Comparison of ENCODE assay signal across 12 cellular contexts in genomic region chr3:47443611-47443995, GRCh38. TPM values are rescaled to one million over a fixed set of nuclear protein-coding genes. Genes with fewer than 3 reads are reported as not detected.
DNase-seq lines count a peak whose midpoint lies in the region; ATAC-seq and TF ChIP-seq lines count a peak whose summit lies in the region.
"Had no signal": no experiment of that assay in that cellular context is flagged by ENCODE, and none has a peak within 500 bp of the region (broad histone marks: within the 10 kb centered on the region; RNA-seq: fewer than 3 reads in every experiment).

No MANE protein-coding gene starts in this region.

- 53 to 71% (median 63%) methylated on average over 5 of the region's 5 CpGs for WGBS in heart left ventricle, 4 donors
- 33% methylated on average over 5 of the region's 5 CpGs for WGBS in prostate gland

- ATAC-seq in heart left ventricle = peak; percentile 9 to 41 (median 14)
- no peak for ATAC-seq in HG02870 (IDR thresholded peaks at IDR 0.05; ENCODE audit: unreplicated experiment)

- POLR2A ChIA-PET in CD4-positive, alpha-beta memory T cell (lab: Charles Lee; ENCODE audit: partially characterized antibody) = no interaction called here

- TF ChIP-seq CTCF in WERI-Rb-1 (IDR thresholded peaks at IDR 0.05; ENCODE audit: low read depth, low read length) (no peak), heart left ventricle (IDR thresholded peaks at IDR 0.05) (no peak), prostate gland (IDR thresholded peaks at IDR 0.05) (no peak)

- CTCF ChIA-PET in CD4-positive, alpha-beta memory T cell (lab: Charles Lee; ENCODE audit: partially characterized antibody) = no interaction called here

- no peak overlapping the region for H3K4me3 Mint-ChIP-seq in CD4-positive, alpha-beta memory T cell

- peaks cover 24 to 34% of the 10 kb centered on the region in 2 donors for H3K36me3 Mint-ChIP-seq in CD4-positive, alpha-beta memory T cell

- H3K27me3 ChIP-seq in CD4-positive, alpha-beta memory T cell (ENCODE audit: insufficient read depth, low read length) = no peaks in the 10 kb centered on the region
- H3K27me3 ChIP-seq in WERI-Rb-1 (ENCODE audit: insufficient read depth, low read depth, severe bottlenecking) (no peaks in the 10 kb centered on the region), heart left ventricle (no peaks in the 10 kb centered on the region), prostate gland (replicated peaks; ENCODE audit: insufficient read depth) (no peaks in the 10 kb centered on the region)
- H3K27me3 ChIP-seq: SJSA1 had no signal

- no peaks in the 10 kb centered on the region for H3K27me3 Mint-ChIP-seq in CD4-positive, alpha-beta memory T cell

- H3K4me1 Mint-ChIP-seq in CD4-positive, alpha-beta memory T cell = peaks cover 10 to 13% (median 12%) of the 10 kb centered on the region in 4 donors

- no peak for TF ChIP-seq POLR2A in heart left ventricle (IDR thresholded peaks at IDR 0.05)
- TF ChIP-seq POLR2A in prostate gland (IDR thresholded peaks at IDR 0.05) = no peak

- no peaks in the 10 kb centered on the region for H3K4me1 ChIP-seq in CD4-positive, alpha-beta memory T cell (ENCODE audit: insufficient read depth, low read length)
- H3K4me1 ChIP-seq in heart left ventricle (peaks cover 0 to 25% (median 12%) of the 10 kb centered on the region in 12 donors), prostate gland (replicated peaks) (peaks cover 9% of the 10 kb centered on the region)
- H3K4me1 ChIP-seq: SJSA1 had no signal

- no peak overlapping the region for H3K4me3 ChIP-seq in CD4-positive, alpha-beta memory T cell (ENCODE audit: low read length in 2 of 2)
- H3K4me3 ChIP-seq in WERI-Rb-1 (ENCODE audit: low read depth, low read length) (no peak overlapping the region), heart left ventricle (no peak overlapping the region), prostate gland (no peak overlapping the region)
- H3K4me3 ChIP-seq: SJSA1 had no signal

- no peak for DNase-seq in CD4-positive, alpha-beta memory T cell
- DNase-seq in WERI-Rb-1 = peak; percentile 45
- DNase-seq in heart left ventricle = no peak
- DNase-seq in prostate gland (ENCODE audit: low spot score) = peak; percentile 37
- DNase-seq in posterior vena cava (ENCODE audit: low spot score) = no peak
- DNase-seq in activated CD4-positive, alpha-beta T cell treated with anti-CD3 and anti-CD28 coated beads, Interleukin-2, amount 50 U/mL, for 48 hours = no peak
- DNase-seq in foreskin melanocyte = no peak
- DNase-seq: activated effector memory CD4-positive, alpha-beta T cell treated with anti-CD3 and anti-CD28 coated beads, Interleukin-2, amount 50 U/mL, for 16 hours; DMS79 had no signal

- intact Hi-C loops in CD4-positive, alpha-beta memory T cell (cut with micrococcal nuclease) = no loop called here
- intact Hi-C loops in heart left ventricle (cut with DNase I) (no loop called here), prostate gland (cut with DNase I) (no loop called here), posterior vena cava (cut with DNase I) (no loop called here)

- peak overlapping the region in 5 of 7 donors; percentile 5 to 79 (median 53) for H3K27ac Mint-ChIP-seq in CD4-positive, alpha-beta memory T cell

- H3K36me3 ChIP-seq in CD4-positive, alpha-beta memory T cell (ENCODE audit: insufficient read depth, low read length) = peaks cover 25% of the 10 kb centered on the region
- peaks cover 29% of the 10 kb centered on the region for H3K36me3 ChIP-seq in WERI-Rb-1
- peaks cover 0 to 41% (median 29%) of the 10 kb centered on the region in 9 donors for H3K36me3 ChIP-seq in heart left ventricle
- H3K36me3 ChIP-seq in prostate gland = no peaks in the 10 kb centered on the region
- H3K36me3 ChIP-seq: SJSA1 had no signal

- H3K27ac ChIP-seq in CD4-positive, alpha-beta memory T cell (ENCODE audit: low read depth, low read length) = no peak overlapping the region
- H3K27ac ChIP-seq in WERI-Rb-1 (no peak overlapping the region), heart left ventricle (peak overlapping the region; percentile 40 to 85 (median 80)), prostate gland (peak overlapping the region; percentile 64 to 83)
- H3K27ac ChIP-seq: KMS-11, SJSA1 had no signal

- no peaks in the 10 kb centered on the region for H3K9me3 ChIP-seq in CD4-positive, alpha-beta memory T cell (ENCODE audit: control insufficient read depth in 1 of 2, low read length in 2 of 2)
- H3K9me3 ChIP-seq in WERI-Rb-1 (ENCODE audit: severe bottlenecking) = no peaks in the 10 kb centered on the region
- H3K9me3 ChIP-seq in heart left ventricle = peaks cover 0 to 8% (median 0%) of the 10 kb centered on the region in 12 donors
- no peaks in the 10 kb centered on the region for H3K9me3 ChIP-seq in prostate gland
- H3K9me3 ChIP-seq: SJSA1 had no signal

- H3K9me3 Mint-ChIP-seq in CD4-positive, alpha-beta memory T cell = no peaks in the 10 kb centered on the region

RNA-seq across cellular contexts. Expression of gene SCAP, which starts 32.1 kb away (rescaled TPM):
- 10 to 100 TPM; 85.7 to 88.1 TPM for total RNA-seq in CD4-positive, alpha-beta memory T cell
- polyA plus RNA-seq in CD4-positive, alpha-beta memory T cell = 10 to 100 TPM; 37.7 to 56.4 TPM
- 10 to 100 TPM; 37.2 to 71.6 (median 41.8) TPM for total RNA-seq in heart left ventricle
- polyA plus RNA-seq in heart left ventricle = 10 to 100 TPM; 36.8 to 55.5 TPM
- total RNA-seq in prostate gland = 100 to 1,000 TPM in 1 of 2 donors, 10 to 100 TPM in 1; 71.5 to 230 TPM
- 10 to 100 TPM; 49.8 to 50.8 TPM for total RNA-seq in posterior vena cava

Comparison
In these comparisons a context has a peak if more than half of its experiments do, and no peak if none do; other contexts are left out.
1. DNase-seq: peak in WERI-Rb-1 (single experiment) and prostate gland (single experiment); none in CD4-positive, alpha-beta memory T cell (0 of 5), heart left ventricle (0 of 5), posterior vena cava (single experiment), activated CD4-positive, alpha-beta T cell treated with anti-CD3 and anti-CD28 coated beads, Interleukin-2, amount 50 U/mL, for 48 hours (0 of 2) and foreskin melanocyte (single experiment).
2. H3K27ac ChIP-seq: peak in heart left ventricle (12 of 12) and prostate gland (2 of 2); none in CD4-positive, alpha-beta memory T cell (single experiment) and WERI-Rb-1 (single experiment).